ENCODE assay signal across 27 cellular contexts in genomic region chr18:14921547-14921946, GRCh38.
"Had no signal": no experiment of that assay in that cellular context is flagged by ENCODE, and none has a peak within 500 bp of the region (broad histone marks: within the 10 kb centered on the region; RNA-seq: fewer than 3 reads in every experiment).

No MANE protein-coding gene starts in this region.

- H3K27me3 Mint-ChIP-seq: activated CD4-positive, alpha-beta memory T cell treated with anti-CD3 and anti-CD28 coated beads for 36 hours; activated CD4-positive, alpha-beta T cell treated with anti-CD3 and anti-CD28 coated beads, Interleukin-2, amount 10 ng/mL, durations not matched to agents 7 days and 5 days; activated naive CD8-positive, alpha-beta T cell treated with anti-CD3 and anti-CD28 coated beads, Interleukin-2, amount 50 U/mL, for 24 hours had no signal

- H3K9me3 Mint-ChIP-seq: activated CD4-positive, alpha-beta memory T cell treated with anti-CD3 and anti-CD28 coated beads for 36 hours; activated CD4-positive, alpha-beta T cell treated with anti-CD3 and anti-CD28 coated beads, Interleukin-2, amount 10 ng/mL, durations not matched to agents 7 days and 5 days; activated naive CD8-positive, alpha-beta T cell treated with anti-CD3 and anti-CD28 coated beads, Interleukin-2, amount 50 U/mL, for 24 hours; activated T-cell treated with anti-CD3 and anti-CD28 coated beads, Interleukin-2, amount 50 U/mL, for 4 hours; central memory CD8-positive, alpha-beta T cell; T-helper 1 cell treated with Interleukin-12 subunit alpha and Interleukin-12 subunit beta and Interleukin-4 antibody, amounts not matched to agents 30 μg/mL and 1 μg/mL, for 36 hours had no signal

- DNase-seq: activated CD4-positive, alpha-beta memory T cell treated with anti-CD3 and anti-CD28 coated beads for 36 hours; activated CD4-positive, alpha-beta T cell treated with anti-CD3 and anti-CD28 coated beads, Interleukin-2, amount 10 ng/mL, durations not matched to agents 7 days and 5 days; activated CD4-positive, CD25-positive, alpha-beta regulatory T cell; activated effector memory CD4-positive, alpha-beta T cell treated with anti-CD3 and anti-CD28 coated beads, Interleukin-2, amount 50 U/mL, for 16 hours; activated naive CD4-positive, alpha-beta T cell treated with Interleukin-2 at 50 U/mL for 16 hours; activated naive CD8-positive, alpha-beta T cell treated with anti-CD3 and anti-CD28 coated beads, Interleukin-2, amount 50 U/mL, for 24 hours; activated T-cell treated with anti-CD3 and anti-CD28 coated beads, Interleukin-2, amount 50 U/mL, for 4 hours; amniotic stem cell; body of pancreas; Karpas-422; NCI-H1105 treated with DMSO at 0.1 percent for 48 hours; NCI-H146; NCI-H187 treated with DMSO at 0.1 percent for 48 hours; NCI-H2081 treated with DMSO at 0.1 percent for 48 hours; NCI-H446; NCI-H524; NCI-H82; OCI-M1; SHP77 had no signal

- H3K9me3 ChIP-seq: ascending aorta, body of pancreas had no signal

- H3K27ac Mint-ChIP-seq: activated CD4-positive, alpha-beta memory T cell treated with anti-CD3 and anti-CD28 coated beads for 36 hours; activated CD4-positive, alpha-beta T cell treated with anti-CD3 and anti-CD28 coated beads, Interleukin-2, amount 10 ng/mL, durations not matched to agents 7 days and 5 days; activated naive CD4-positive, alpha-beta T cell treated with anti-CD3 and anti-CD28 coated beads, Interleukin-2, amount 50 U/mL, for 72 hours; activated naive CD8-positive, alpha-beta T cell treated with anti-CD3 and anti-CD28 coated beads, Interleukin-2, amount 50 U/mL, for 24 hours; T-helper 1 cell treated with Interleukin-12 subunit alpha and Interleukin-12 subunit beta and Interleukin-4 antibody, amounts not matched to agents 30 μg/mL and 1 μg/mL, for 36 hours had no signal

- H3K36me3 ChIP-seq: ascending aorta, SJSA1 had no signal

- H3K27me3 ChIP-seq: ascending aorta, body of pancreas, SJSA1 had no signal

- H3K27ac ChIP-seq: ascending aorta, body of pancreas, RWPE1, SJSA1 had no signal

- H3K4me3 ChIP-seq: ascending aorta, body of pancreas, K562, SJSA1 had no signal

- H3K4me1 Mint-ChIP-seq: activated CD4-positive, alpha-beta T cell treated with anti-CD3 and anti-CD28 coated beads, Interleukin-2, amount 10 ng/mL, durations not matched to agents 7 days and 5 days; activated naive CD8-positive, alpha-beta T cell treated with anti-CD3 and anti-CD28 coated beads, Interleukin-2, amount 50 U/mL, for 24 hours had no signal

- H3K4me3 Mint-ChIP-seq: activated CD4-positive, alpha-beta memory T cell treated with anti-CD3 and anti-CD28 coated beads for 36 hours; activated CD4-positive, alpha-beta T cell treated with anti-CD3 and anti-CD28 coated beads, Interleukin-2, amount 10 ng/mL, durations not matched to agents 7 days and 5 days; activated naive CD8-positive, alpha-beta T cell treated with anti-CD3 and anti-CD28 coated beads, Interleukin-2, amount 50 U/mL, for 24 hours; activated T-cell treated with anti-CD3 and anti-CD28 coated beads, Interleukin-2, amount 50 U/mL, for 4 hours; central memory CD8-positive, alpha-beta T cell; T-helper 1 cell treated with Interleukin-12 subunit alpha and Interleukin-12 subunit beta and Interleukin-4 antibody, amounts not matched to agents 30 μg/mL and 1 μg/mL, for 36 hours had no signal

- ATAC-seq: activated naive CD4-positive, alpha-beta T cell treated with anti-CD3 and anti-CD28 coated beads, Interleukin-2, amount 50 U/mL, for 72 hours; activated naive CD8-positive, alpha-beta T cell treated with anti-CD3 and anti-CD28 coated beads, Interleukin-2, amount 50 U/mL, for 24 hours; activated T-cell treated with anti-CD3 and anti-CD28 coated beads, Interleukin-2, amount 50 U/mL, for 4 hours; body of pancreas; K562; Panc1 had no signal

- H3K4me1 ChIP-seq: ascending aorta, SJSA1 had no signal

- H3K36me3 Mint-ChIP-seq: activated CD4-positive, alpha-beta memory T cell treated with anti-CD3 and anti-CD28 coated beads for 36 hours; activated naive CD4-positive, alpha-beta T cell treated with anti-CD3 and anti-CD28 coated beads, Interleukin-2, amount 50 U/mL, for 72 hours had no signal
